In the genomic region with DNA sequence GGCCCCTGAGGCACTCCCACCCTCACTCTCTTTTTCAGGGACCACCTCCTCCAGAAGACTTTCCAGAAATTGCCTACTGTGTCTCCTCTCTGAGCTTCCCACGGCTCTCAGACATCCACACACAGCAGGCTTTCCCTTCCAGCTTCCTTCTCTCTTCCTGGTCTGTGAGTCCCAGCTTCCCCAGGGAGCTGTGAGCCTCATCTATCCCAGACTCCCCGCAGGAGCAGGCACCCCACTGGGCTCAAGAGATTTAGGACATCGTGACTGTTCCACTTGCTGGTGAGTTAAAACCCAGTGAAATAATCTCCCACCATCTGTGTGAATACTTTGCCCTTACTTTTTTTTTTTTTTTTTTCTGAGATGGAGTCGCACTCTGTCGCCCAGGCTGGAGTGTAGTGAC, we compare ENCODE assay signal across 27 cellular contexts. TPM values are rescaled to one million over a fixed set of nuclear protein-coding genes. Genes with fewer than 3 reads are reported as not detected.
DNase-seq lines count a peak whose midpoint lies in the region; ATAC-seq and TF ChIP-seq lines count a peak whose summit lies in the region.
"Had no signal": no experiment of that assay in that cellular context is flagged by ENCODE, and none has a peak within 500 bp of the region (broad histone marks: within the 10 kb centered on the region; RNA-seq: fewer than 3 reads in every experiment).

No MANE protein-coding gene starts in this region.

- H3K4me3 Mint-ChIP-seq in WTC11, result no peak overlapping the region
- no peak overlapping the region for H3K4me3 Mint-ChIP-seq in CD8-positive, alpha-beta T cell
- H3K4me3 Mint-ChIP-seq: CD8-positive, alpha-beta memory T cell; HFFc6; IgD-negative memory B cell had no signal

- intact Hi-C loops in CD8-positive, alpha-beta T cell (cut with DNase I, micrococcal nuclease), result no loop called here

- CTCF ChIA-PET in HEK293T (lab: Yijun Ruan, JAX) (no interaction called here), WTC11 (lab: Charles Lee) (interaction anchor here (0.6 to 2.9 kb wide), 10 partner anchors 10 to 401 kb away, joined by 3 to 12 read pairs (median 4); a partner anchor contains a TSS)
- CTCF ChIA-PET in CD8-positive, alpha-beta T cell (lab: Charles Lee), result no interaction called here

- H3K36me3 ChIP-seq in CD8-positive, alpha-beta T cell (ENCODE audit: insufficient read depth, low read length), result no peaks in the 10 kb centered on the region
- H3K36me3 ChIP-seq: BE2C had no signal

- no peak overlapping the region for H3K27ac Mint-ChIP-seq in WTC11
- no peak overlapping the region for H3K27ac Mint-ChIP-seq in CD8-positive, alpha-beta T cell
- H3K27ac Mint-ChIP-seq: CD8-positive, alpha-beta memory T cell; HFFc6 had no signal

- H3K36me3 Mint-ChIP-seq in WTC11, result no peaks in the 10 kb centered on the region
- H3K36me3 Mint-ChIP-seq in CD8-positive, alpha-beta T cell, result no peaks in the 10 kb centered on the region
- H3K36me3 Mint-ChIP-seq: CD8-positive, alpha-beta memory T cell had no signal

- H3K4me1 Mint-ChIP-seq in WTC11, result peaks cover 9% of the 10 kb centered on the region
- no peaks in the 10 kb centered on the region for H3K4me1 Mint-ChIP-seq in CD8-positive, alpha-beta T cell (ENCODE audit: low read depth)
- H3K4me1 Mint-ChIP-seq: CD8-positive, alpha-beta memory T cell had no signal

- no peaks in the 10 kb centered on the region for H3K4me1 ChIP-seq in CD8-positive, alpha-beta T cell (ENCODE audit: insufficient read depth, low read length)

- POLR2A ChIA-PET in HEK293T (lab: Yijun Ruan, JAX), result no interaction called here
- POLR2A ChIA-PET in WTC11 (lab: Charles Lee), result no interaction called here
- POLR2A ChIA-PET in CD8-positive, alpha-beta T cell (lab: Charles Lee), result no interaction called here

- no peaks in the 10 kb centered on the region; the same call in 1 of the 2 replicates for H3K27me3 Mint-ChIP-seq in WTC11 (ENCODE audit: low read depth)
- peaks cover 25% of the 10 kb centered on the region for H3K27me3 Mint-ChIP-seq in CD8-positive, alpha-beta T cell (ENCODE audit: low read depth)

- no peak for ATAC-seq in WTC11
- ATAC-seq in CD8-positive, alpha-beta T cell, result no peak
- ATAC-seq: PC-3, SK-N-SH treated with all-trans-retinoic acid at 6 μM for 48 hours had no signal

- H3K27ac ChIP-seq in CD8-positive, alpha-beta T cell (ENCODE audit: low read depth, low read length), result no peak overlapping the region

- H3K9me3 ChIP-seq in CD8-positive, alpha-beta T cell (ENCODE audit: low read length), result no peaks in the 10 kb centered on the region
- H3K9me3 ChIP-seq: BE2C had no signal

- TF ChIP-seq CTCF in WTC11 (IDR thresholded peaks at IDR 0.05), result no peak
- TF ChIP-seq CTCF in CD8-positive, alpha-beta T cell (IDR thresholded peaks at IDR 0.05), result no peak

- no peak overlapping the region for H3K4me3 ChIP-seq in CD8-positive, alpha-beta T cell (ENCODE audit: low read depth, low read length)

- DNase-seq in NCI-H1417 (lab: John Stamatoyannopoulos, UW), result peak in 2 of 3 experiments; percentile 19 to 62
- DNase-seq in NCI-H1417 treated with DMSO at 0.1 percent for 48 hours (lab: John Stamatoyannopoulos, UW), result no peak
- DNase-seq in HEK293T (ENCODE audit: extremely low spot score), result no peak
- peak; percentile 41 for DNase-seq in NCI-H524 treated with DMSO at 0.1 percent for 48 hours (lab: John Stamatoyannopoulos, UW)
- DNase-seq in WTC11 (ENCODE audit: low spot score), result no peak
- no peak for DNase-seq in GDM1 (lab: John Stamatoyannopoulos, UW)
- DNase-seq in stimulated activated CD4-positive, alpha-beta T cell treated with anti-CD3 and anti-CD28 coated beads, Interleukin-4, amount 100 ng/mL, for 4 hours, result no peak
- DNase-seq in CD8-positive, alpha-beta T cell, result no peak
- DNase-seq: 8988T; BE2C; CD8-positive, alpha-beta memory T cell; DMS53; HFFc6; Karpas-422; NCI-H1694 treated with DMSO at 0.1 percent for 48 hours; NCI-H510A treated with DMSO at 0.1 percent for 48 hours; NK-92 treated with Interleukin-12 subunit alpha and Interleukin-12 subunit beta, amount 100 ng/mL, for 24 hours; PC-3; RPMI8226; SHP77 treated with DMSO at 0.1 percent for 48 hours; T1000 had no signal

- no peaks in the 10 kb centered on the region for H3K9me3 Mint-ChIP-seq in WTC11
- H3K9me3 Mint-ChIP-seq in CD8-positive, alpha-beta T cell, result no peaks in the 10 kb centered on the region
- H3K9me3 Mint-ChIP-seq: CD8-positive, alpha-beta memory T cell; HFFc6; IgD-negative memory B cell had no signal

- H3K27me3 ChIP-seq in CD8-positive, alpha-beta T cell (ENCODE audit: insufficient read depth, low read length), result no peaks in the 10 kb centered on the region
- H3K27me3 ChIP-seq: BE2C had no signal

TF ChIP-seq in HEK293T, 16 proteins besides CTCF, POLR2A, EP300 and RAD21:
- no peak for TF ChIP-seq FOXK2 (IDR thresholded peaks at IDR 0.05)
- no peak for TF ChIP-seq HDGF (IDR thresholded peaks at IDR 0.05; ENCODE audit: borderline replicate concordance)
- peak; percentile 48; the same call in 1 of the 2 replicates for TF ChIP-seq ZNF384 (IDR thresholded peaks at IDR 0.05)
TF ChIP-seq in HEK293T: peak in this region for 1.

TF ChIP-seq in WTC11, 78 proteins besides CTCF, POLR2A, EP300 and RAD21:
- TF ChIP-seq ZNF423 (CRISPR knock-in tag; IDR thresholded peaks at IDR 0.05) (peak; percentile 45; the same call in 1 of the 2 replicates), RORB (CRISPR knock-in tag; IDR thresholded peaks at IDR 0.05) (no peak)

RNA-seq across cellular contexts. Expression of a gene that starts 22.0 kb away (rescaled TPM):
- total RNA-seq in WTC11 (2021), result 0.17 to 0.23 TPM (median 0.18 TPM) in 3 replicates
- not detected for total RNA-seq in CD8-positive, alpha-beta T cell
- total RNA-seq: CD8-positive, alpha-beta memory T cell; H4; MCF 10A; PC-3; T-helper 1 cell treated with Interleukin-12 subunit alpha and Interleukin-12 subunit beta and Interleukin-4 antibody, amounts not matched to agents 30 ng/mL and 1 ng/mL, for 36 hours had no signal

RNA-seq across cellular contexts. Expression of a gene that starts 40.3 kb away (rescaled TPM):
- total RNA-seq in WTC11 (2021), result 0.55 to 1.2 TPM (median 0.76 TPM) in 3 replicates
- total RNA-seq in CD8-positive, alpha-beta T cell, result not detected
- total RNA-seq: CD8-positive, alpha-beta memory T cell; H4; HFFc6; HT1080; MCF 10A; PC-3; T-helper 1 cell treated with Interleukin-12 subunit alpha and Interleukin-12 subunit beta and Interleukin-4 antibody, amounts not matched to agents 30 ng/mL and 1 ng/mL, for 36 hours had no signal

Comparison
In these comparisons a context has a peak if more than half of its experiments do, and no peak if none do; other contexts are left out.
1. DNase-seq: peak in NCI-H1417 (2 of 3) and NCI-H524 treated with DMSO at 0.1 percent for 48 hours (single experiment); none in NCI-H1417 treated with DMSO at 0.1 percent for 48 hours (single experiment), HEK293T (single experiment), WTC11 (single experiment), GDM1 (single experiment), stimulated activated CD4-positive, alpha-beta T cell treated with anti-CD3 and anti-CD28 coated beads, Interleukin-4, amount 100 ng/mL, for 4 hours (0 of 2) and CD8-positive, alpha-beta T cell (0 of 7).